In the genomic region with DNA sequence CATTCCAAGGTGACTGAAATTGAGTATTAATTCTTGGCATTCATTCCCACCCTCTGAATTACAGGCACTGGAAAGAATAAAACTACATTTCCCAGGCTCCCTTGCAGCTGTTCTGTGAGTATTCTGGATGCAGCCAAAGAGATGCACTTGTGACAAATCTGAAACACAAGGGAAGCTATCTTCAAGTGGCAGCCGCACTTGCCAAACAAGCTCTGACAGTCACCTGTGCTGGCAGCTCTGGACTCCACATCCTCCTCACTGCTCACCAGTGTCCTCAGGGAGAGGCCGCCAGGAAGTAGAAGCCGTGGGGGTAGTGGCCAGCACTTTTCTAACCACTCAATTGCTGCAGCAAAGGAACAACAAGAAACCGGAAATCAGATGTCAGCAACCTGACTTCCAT, we compare ENCODE assay signal across 16 cellular contexts.
DNase-seq lines count a peak whose midpoint lies in the region; ATAC-seq, FAIRE-seq and TF ChIP-seq lines count a peak whose summit lies in the region.
"Had no signal": no experiment of that assay in that cellular context is flagged by ENCODE, and none has a peak within 500 bp of the region (broad histone marks: within the 10 kb centered on the region; RNA-seq: fewer than 3 reads in every experiment).

No MANE protein-coding gene starts in this region.

- POLR2A ChIA-PET in activated CD4-positive, alpha-beta memory T cell treated with anti-CD3 and anti-CD28 coated beads for 36 hours (lab: Charles Lee), result no interaction called here

- peak; percentile 75 for FAIRE-seq in H54 (lab: Jason Lieb, UNC)

- no peak for ATAC-seq in GM21515 (IDR thresholded peaks at IDR 0.05; ENCODE audit: unreplicated experiment)
- ATAC-seq: activated CD8-positive, alpha-beta T cell treated with anti-CD3 and anti-CD28 coated beads for 36 hours; body of pancreas; mucosa of descending colon had no signal

- H3K27me3 ChIP-seq in BE2C (no peaks in the 10 kb centered on the region), iPS-15b (ENCODE audit: control insufficient read depth, insufficient read depth, low read length) (no peaks in the 10 kb centered on the region)
- H3K27me3 ChIP-seq: body of pancreas had no signal

- peaks cover 7% of the 10 kb centered on the region for H3K27me3 Mint-ChIP-seq in type B pancreatic cell
- H3K27me3 Mint-ChIP-seq in activated CD4-positive, alpha-beta memory T cell treated with anti-CD3 and anti-CD28 coated beads for 36 hours, result peaks cover 2% of the 10 kb centered on the region

- H3K4me1 ChIP-seq in BE2C, result peaks cover 7% of the 10 kb centered on the region
- no peaks in the 10 kb centered on the region for H3K4me1 ChIP-seq in iPS-15b (ENCODE audit: control insufficient read depth, insufficient read depth, low read length)
- H3K4me1 ChIP-seq: body of pancreas had no signal

- intact Hi-C loops in activated CD4-positive, alpha-beta memory T cell treated with anti-CD3 and anti-CD28 coated beads for 36 hours (cut with micrococcal nuclease), result no loop called here

- no peak overlapping the region for H3K4me3 Mint-ChIP-seq in type B pancreatic cell
- H3K4me3 Mint-ChIP-seq in activated CD4-positive, alpha-beta memory T cell treated with anti-CD3 and anti-CD28 coated beads for 36 hours, result no peak overlapping the region
- H3K4me3 Mint-ChIP-seq: activated CD8-positive, alpha-beta T cell treated with anti-CD3 and anti-CD28 coated beads for 36 hours had no signal

- CTCF ChIA-PET in activated CD4-positive, alpha-beta memory T cell treated with anti-CD3 and anti-CD28 coated beads for 36 hours (lab: Charles Lee), result no interaction called here

- no peak overlapping the region for H3K27ac Mint-ChIP-seq in type B pancreatic cell
- no peak overlapping the region for H3K27ac Mint-ChIP-seq in activated CD4-positive, alpha-beta memory T cell treated with anti-CD3 and anti-CD28 coated beads for 36 hours
- H3K27ac Mint-ChIP-seq: activated CD8-positive, alpha-beta T cell treated with anti-CD3 and anti-CD28 coated beads for 36 hours had no signal

- TF ChIP-seq CTCF in BE2C (IDR thresholded peaks at IDR 0.05; ENCODE audit: low read depth, low read length) (no peak), type B pancreatic cell (conservative IDR thresholded peaks at IDR 0.05) (no peak)

- H3K4me3 ChIP-seq in BE2C (ENCODE audit: low read depth, low read length), result peak overlapping the region; percentile 15; the same call in 1 of the 2 replicates
- peak overlapping the region; percentile 6 for H3K4me3 ChIP-seq in iPS-15b (ENCODE audit: low read depth, low read length)
- H3K4me3 ChIP-seq: body of pancreas, mucosa of descending colon had no signal

- DNase-seq in BE2C, result peak; percentile 12
- no peak for DNase-seq in H54 (ENCODE audit: insufficient read length, low spot score)
- peak; percentile 37 to 74 for DNase-seq in SHP77 (lab: John Stamatoyannopoulos, UW)
- no peak for DNase-seq in type B pancreatic cell (ENCODE audit: extremely low spot score, unreplicated experiment)
- DNase-seq in hippocampal formation (lab: John Stamatoyannopoulos, UW), result no peak
- no peak for DNase-seq in activated CD4-positive, alpha-beta memory T cell treated with anti-CD3 and anti-CD28 coated beads for 36 hours
- DNase-seq: activated CD8-positive, alpha-beta T cell treated with anti-CD3 and anti-CD28 coated beads for 36 hours; activated gamma-delta T cell; body of pancreas; KBM-7; mucosa of descending colon; NCI-H1694 treated with DMSO at 0.1 percent for 48 hours; stimulated activated CD4-positive, alpha-beta T cell treated with anti-CD3 and anti-CD28 coated beads, Interleukin-4, amount 100 ng/mL, for 1 hour; stimulated activated naive CD4-positive, alpha-beta T cell had no signal

- no peaks in the 10 kb centered on the region for H3K36me3 Mint-ChIP-seq in type B pancreatic cell
- H3K36me3 Mint-ChIP-seq in activated CD4-positive, alpha-beta memory T cell treated with anti-CD3 and anti-CD28 coated beads for 36 hours, result no peaks in the 10 kb centered on the region

- no peak for TF ChIP-seq POLR2A in H54 (IDR thresholded peaks at IDR 0.05; ENCODE audit: low read depth, low read length)

- H3K9ac ChIP-seq in iPS-15b (ENCODE audit: low read depth, low read length), result no peak overlapping the region

- peaks cover 36% of the 10 kb centered on the region for H3K4me1 Mint-ChIP-seq in type B pancreatic cell (ENCODE audit: unreplicated experiment)
- H3K4me1 Mint-ChIP-seq in activated CD4-positive, alpha-beta memory T cell treated with anti-CD3 and anti-CD28 coated beads for 36 hours (ENCODE audit: low read depth), result no peaks in the 10 kb centered on the region

- H3K9me3 ChIP-seq in BE2C (no peaks in the 10 kb centered on the region), iPS-15b (ENCODE audit: control insufficient read depth, insufficient read depth, low read length) (no peaks in the 10 kb centered on the region)
- H3K9me3 ChIP-seq: body of pancreas, mucosa of descending colon had no signal

- no peaks in the 10 kb centered on the region for H3K36me3 ChIP-seq in BE2C
- no peaks in the 10 kb centered on the region for H3K36me3 ChIP-seq in iPS-15b (ENCODE audit: control insufficient read depth, insufficient read depth, low read length)

- no peaks in the 10 kb centered on the region for H3K9me3 Mint-ChIP-seq in type B pancreatic cell
- no peaks in the 10 kb centered on the region for H3K9me3 Mint-ChIP-seq in activated CD4-positive, alpha-beta memory T cell treated with anti-CD3 and anti-CD28 coated beads for 36 hours
- H3K9me3 Mint-ChIP-seq: activated CD8-positive, alpha-beta T cell treated with anti-CD3 and anti-CD28 coated beads for 36 hours had no signal

Comparison
In these comparisons a context has a peak if more than half of its experiments do, and no peak if none do; other contexts are left out.
1. DNase-seq: peak in BE2C (single experiment) and SHP77 (2 of 2); none in H54 (single experiment), type B pancreatic cell (single experiment), hippocampal formation (0 of 2) and activated CD4-positive, alpha-beta memory T cell treated with anti-CD3 and anti-CD28 coated beads for 36 hours (single experiment).